Comparison of ENCODE assay signal across 9 cellular contexts in the genomic region with DNA sequence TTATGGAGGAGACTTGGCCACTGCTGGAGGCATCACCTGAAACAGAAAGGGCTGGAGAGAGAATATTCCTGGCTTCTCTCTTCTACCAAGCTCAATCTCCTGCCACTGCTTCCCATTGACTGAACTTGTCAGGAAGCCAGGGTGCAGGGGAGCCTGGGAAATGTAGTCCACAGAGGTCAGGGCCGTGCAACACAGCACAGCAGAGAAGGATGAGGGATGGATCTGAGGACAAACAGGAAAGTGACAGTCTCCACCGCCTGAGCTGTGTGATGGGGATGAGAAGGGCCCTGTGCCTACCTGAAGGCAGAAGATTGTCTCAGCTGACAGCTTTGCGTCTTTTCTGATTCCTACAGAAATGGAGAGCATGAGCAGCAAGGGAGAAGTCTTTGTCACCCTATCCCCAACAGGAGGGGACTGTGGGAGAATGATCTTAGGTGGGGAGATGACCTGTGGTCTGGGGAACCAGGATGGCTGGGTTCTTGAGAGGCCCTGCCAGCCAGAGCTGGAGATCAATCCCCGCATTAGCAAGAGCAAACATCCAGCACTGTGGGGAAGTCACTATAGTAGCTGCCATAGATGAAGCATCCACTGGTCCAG.
DNase-seq lines count a peak whose midpoint lies in the region; ATAC-seq and TF ChIP-seq lines count a peak whose summit lies in the region.
"Had no signal": no experiment of that assay in that cellular context is flagged by ENCODE, and none has a peak within 500 bp of the region (broad histone marks: within the 10 kb centered on the region; RNA-seq: fewer than 3 reads in every experiment).

No MANE protein-coding gene starts in this region.

- intact Hi-C loops in Panc1 (cut with micrococcal nuclease; ENCODE audit: unreplicated experiment) (no loop called here), natural killer cell (cut with micrococcal nuclease) (no loop called here)

- H3K36me3 Mint-ChIP-seq in natural killer cell = no peaks in the 10 kb centered on the region

- CTCF ChIA-PET in Panc1 (lab: Charles Lee) = no interaction called here

- H3K9me3 ChIP-seq in Panc1 (ENCODE audit: control insufficient read depth, insufficient read depth, low read depth, low read length) = no peaks in the 10 kb centered on the region

- in situ Hi-C loops in Panc1 (cut with HindIII; ENCODE audit: low pct_unique_long_range_greater_than_20kb, low sequenced_read_pairs) = no loop called here

- no TSS peak for BruUV-seq in Panc1 (replicated peaks; lab: Mats Ljungman, UMichigan)

- TF ChIP-seq CTCF in Panc1 (IDR thresholded peaks at IDR 0.05) = no peak
- no peak for TF ChIP-seq CTCF in fibroblast of villous mesenchyme (IDR thresholded peaks at IDR 0.05; ENCODE audit: insufficient read depth, low read depth, low read length)
- TF ChIP-seq CTCF in natural killer cell (IDR thresholded peaks at IDR 0.05) = no peak

- H3K9me3 Mint-ChIP-seq in natural killer cell = no peaks in the 10 kb centered on the region

- H3K27me3 Mint-ChIP-seq in natural killer cell (ENCODE audit: low read depth in 2 of 2) = no peaks in the 10 kb centered on the region

- H3K4me1 ChIP-seq in Panc1 (ENCODE audit: control insufficient read depth, insufficient read depth, low read length) = peaks cover 4% of the 10 kb centered on the region; the same call in 1 of the 2 replicates

- H3K36me3 ChIP-seq in H7 (replicated peaks; ENCODE audit: control insufficient read depth, insufficient read depth, low read length) = no peaks in the 10 kb centered on the region
- H3K36me3 ChIP-seq in Panc1 (ENCODE audit: control insufficient read depth, insufficient read depth, low read length) = no peaks in the 10 kb centered on the region

- DNase-seq in H7 (peak; percentile 77), Panc1 (ENCODE audit: low read depth, low spot score) (no peak), fibroblast of villous mesenchyme (ENCODE audit: low read depth) (peak; percentile 51), retina (peak; percentile 34), natural killer cell (no peak)
- no peak for DNase-seq in activated CD4-positive, alpha-beta T cell treated with anti-CD3 and anti-CD28 coated beads, Interleukin-2, amount 50 U/mL, for 4 hours

- no peak overlapping the region for H3K4me3 Mint-ChIP-seq in natural killer cell

- H3K4me3 ChIP-seq in H7 (ENCODE audit: insufficient read depth, low read depth, low read length) = no peak overlapping the region
- H3K4me3 ChIP-seq in Panc1 (ENCODE audit: low read depth in 2 of 2, low read length in 2 of 2) = no peak overlapping the region
- H3K4me3 ChIP-seq in fibroblast of villous mesenchyme (ENCODE audit: low read depth, low read length) = no peak overlapping the region
- H3K4me3 ChIP-seq: lung had no signal

- peak; percentile 86 for ATAC-seq in Panc1
- ATAC-seq in GM19023 (IDR thresholded peaks at IDR 0.05; ENCODE audit: unreplicated experiment) = no peak
- no peak for ATAC-seq in natural killer cell
- no peak for ATAC-seq in HG02840 (IDR thresholded peaks at IDR 0.05; ENCODE audit: low FRiP score, unreplicated experiment)

- no peak overlapping the region for H3K27ac Mint-ChIP-seq in natural killer cell

- POLR2A ChIA-PET in Panc1 (lab: Charles Lee) = no interaction called here

- peaks cover 29 to 36% of the 10 kb centered on the region in 2 donors for H3K4me1 Mint-ChIP-seq in natural killer cell

- H3K27me3 ChIP-seq in H7 (ENCODE audit: control insufficient read depth, insufficient read depth, low read length) (no peaks in the 10 kb centered on the region), Panc1 (ENCODE audit: control insufficient read depth, insufficient read depth, low read length) (no peaks in the 10 kb centered on the region)

- no peak overlapping the region for H3K27ac ChIP-seq in Panc1 (ENCODE audit: low read length)

Comparison
In these comparisons a context has a peak if more than half of its experiments do, and no peak if none do; other contexts are left out.
1. DNase-seq: peak in H7 (single experiment), fibroblast of villous mesenchyme (single experiment) and retina (single experiment); none in Panc1 (single experiment), activated CD4-positive, alpha-beta T cell treated with anti-CD3 and anti-CD28 coated beads, Interleukin-2, amount 50 U/mL, for 4 hours (0 of 2) and natural killer cell (single experiment).